ENCODE assay signal across 7 cellular contexts in the genomic region with DNA sequence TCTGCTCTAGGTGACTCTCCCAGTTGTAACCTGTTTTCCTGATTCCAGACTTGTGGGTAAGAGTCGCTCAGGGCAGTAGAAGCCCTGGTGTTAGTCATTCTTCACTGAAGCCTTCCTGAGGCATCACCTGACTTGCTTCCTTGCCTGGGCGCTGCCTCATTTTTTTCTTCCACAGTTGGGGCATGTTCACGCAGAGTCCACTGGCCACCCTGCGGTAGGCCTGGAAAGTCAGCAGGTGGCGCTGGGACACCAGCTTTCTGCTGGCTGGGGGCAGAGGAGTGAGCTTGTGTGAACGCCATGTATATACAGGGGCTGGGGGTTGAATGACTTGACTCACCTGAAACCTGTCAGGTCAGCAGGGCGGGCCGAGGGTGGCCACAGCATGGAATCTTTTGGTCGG.
DNase-seq lines count a peak whose midpoint lies in the region; ATAC-seq and TF ChIP-seq lines count a peak whose summit lies in the region.
"Not testable (repeated sequence)": the region's sequence is repeated elsewhere in the genome, so short reads cannot be mapped to it uniquely, and the experiment has no call there.

No MANE protein-coding gene starts in this region.

- peak; percentile 66 for ATAC-seq in GM19351 (IDR thresholded peaks at IDR 0.05; ENCODE audit: unreplicated experiment)
- ATAC-seq in PC-3 = peak; percentile 54
- ATAC-seq in SK-N-SH treated with all-trans-retinoic acid at 6 μM for 48 hours = peak; percentile 97
- ATAC-seq in esophagus mucosa = peak; percentile 83
- ATAC-seq in heart left ventricle = peak; percentile 60 to 80 (median 76)
- peak; percentile 54 for ATAC-seq in left lobe of liver
- ATAC-seq in gastrocnemius medialis = peak; percentile 34 to 39

- CTCF ChIA-PET in PC-3 (lab: Charles Lee) = not testable (repeated sequence)

- not testable (repeated sequence) for H3K36me3 ChIP-seq in PC-3 (ENCODE audit: low read depth, low read length); heart left ventricle; gastrocnemius medialis

- not testable (repeated sequence) for DNase-seq in PC-3; heart left ventricle; left lobe of liver (ENCODE audit: low spot score); gastrocnemius medialis

- not testable (repeated sequence) for H3F3A ChIP-seq in PC-3 (ENCODE audit: low read length, unreplicated experiment)

- not testable (repeated sequence) for H3K79me2 ChIP-seq in PC-3 (ENCODE audit: low read length)

- not testable (repeated sequence) for H3K4me3 ChIP-seq in PC-3 (ENCODE audit: low read length); heart left ventricle; gastrocnemius medialis

- H3K9me2 ChIP-seq in PC-3 (replicated peaks; ENCODE audit: low read length) = not testable (repeated sequence)

- not testable (repeated sequence) for H3K9ac ChIP-seq in PC-3 (ENCODE audit: low read length)

- not testable (repeated sequence) for H3K4me1 ChIP-seq in PC-3 (ENCODE audit: insufficient read depth, low read length); heart left ventricle; gastrocnemius medialis

- intact Hi-C loops in PC-3 (cut with micrococcal nuclease); heart left ventricle (cut with DNase I); gastrocnemius medialis (cut with DNase I; ENCODE audit: low total_unique reads): not testable (repeated sequence)

- H3K4me2 ChIP-seq in PC-3 (ENCODE audit: low read length) = not testable (repeated sequence)

- not testable (repeated sequence) for H3K9me3 ChIP-seq in PC-3 (ENCODE audit: low read length); heart left ventricle; gastrocnemius medialis

- TF ChIP-seq POLR2A in heart left ventricle (IDR thresholded peaks at IDR 0.05); gastrocnemius medialis (IDR thresholded peaks at IDR 0.05): not testable (repeated sequence)

- no CpG with 5 or more reads among the region's 9 CpGs for WGBS in heart left ventricle, 4 donors

- not testable (repeated sequence) for BruUV-seq in PC-3 (replicated peaks; lab: Mats Ljungman, UMichigan)

- H4K20me1 ChIP-seq in PC-3 (ENCODE audit: low read length) = not testable (repeated sequence)

- POLR2A ChIA-PET in PC-3 (lab: Charles Lee; ENCODE audit: unreplicated experiment) = not testable (repeated sequence)

- TF ChIP-seq CTCF in PC-3 (conservative IDR thresholded peaks at IDR 0.05; ENCODE audit: low read depth, low read length); heart left ventricle (IDR thresholded peaks at IDR 0.05); gastrocnemius medialis (IDR thresholded peaks at IDR 0.05 in 4 of 5, conservative IDR thresholded peaks at IDR 0.05 in 1 of 5): not testable (repeated sequence)

- H2AFZ ChIP-seq in PC-3 (ENCODE audit: low read length) = not testable (repeated sequence)

- H3K27me3 ChIP-seq in PC-3 (ENCODE audit: low read length); heart left ventricle; gastrocnemius medialis: not testable (repeated sequence)

- not testable (repeated sequence) for H3K27ac ChIP-seq in PC-3 (ENCODE audit: low read length); heart left ventricle; gastrocnemius medialis

- in situ Hi-C loops in gastrocnemius medialis (cut with MboI; ENCODE audit: low sequenced_read_pairs in 4 of 4) = not testable (repeated sequence)

Comparison
In these comparisons a context has a peak if more than half of its experiments do, and no peak if none do; other contexts are left out.
1. ATAC-seq: peak in every context shown above with its lines; median percentile 97 in SK-N-SH treated with all-trans-retinoic acid at 6 μM for 48 hours; 83 in esophagus mucosa; 76 in heart left ventricle; 66 in GM19351; 54 in PC-3; 54 in left lobe of liver; 36 in gastrocnemius medialis.